1 cellular context compared by ENCODE assay signal in the genomic region with DNA sequence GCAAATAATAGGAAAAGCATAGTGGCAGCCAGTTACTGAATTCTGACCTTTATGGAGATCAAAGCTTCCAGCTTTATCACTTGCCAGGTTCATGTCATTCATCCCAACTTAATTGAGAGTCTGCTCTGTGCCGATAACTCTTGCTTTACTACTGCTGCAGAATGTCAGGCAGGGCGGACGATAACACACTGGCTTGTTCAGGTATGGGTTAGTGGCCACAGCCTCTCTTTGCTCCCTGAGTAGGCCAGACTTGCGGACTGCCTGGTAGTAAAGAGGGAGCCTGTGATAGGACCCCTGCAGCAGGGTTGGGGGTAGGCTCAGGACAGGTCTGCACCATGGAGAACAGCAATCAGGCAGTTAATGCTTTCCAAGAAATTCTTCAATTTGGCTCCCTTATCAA.
TF ChIP-seq lines count a peak whose summit lies in the region.

No MANE protein-coding gene starts in this region.

TF ChIP-seq in K562, 482 proteins besides CTCF, POLR2A, EP300 and RAD21 (continued from another document and continues in another):
- no peak for TF ChIP-seq CREB5 (CRISPR knock-in tag; IDR thresholded peaks at IDR 0.05)
- TF ChIP-seq BACH1 (tag; IDR thresholded peaks at IDR 0.05): no peak
- TF ChIP-seq, protein P1, sequence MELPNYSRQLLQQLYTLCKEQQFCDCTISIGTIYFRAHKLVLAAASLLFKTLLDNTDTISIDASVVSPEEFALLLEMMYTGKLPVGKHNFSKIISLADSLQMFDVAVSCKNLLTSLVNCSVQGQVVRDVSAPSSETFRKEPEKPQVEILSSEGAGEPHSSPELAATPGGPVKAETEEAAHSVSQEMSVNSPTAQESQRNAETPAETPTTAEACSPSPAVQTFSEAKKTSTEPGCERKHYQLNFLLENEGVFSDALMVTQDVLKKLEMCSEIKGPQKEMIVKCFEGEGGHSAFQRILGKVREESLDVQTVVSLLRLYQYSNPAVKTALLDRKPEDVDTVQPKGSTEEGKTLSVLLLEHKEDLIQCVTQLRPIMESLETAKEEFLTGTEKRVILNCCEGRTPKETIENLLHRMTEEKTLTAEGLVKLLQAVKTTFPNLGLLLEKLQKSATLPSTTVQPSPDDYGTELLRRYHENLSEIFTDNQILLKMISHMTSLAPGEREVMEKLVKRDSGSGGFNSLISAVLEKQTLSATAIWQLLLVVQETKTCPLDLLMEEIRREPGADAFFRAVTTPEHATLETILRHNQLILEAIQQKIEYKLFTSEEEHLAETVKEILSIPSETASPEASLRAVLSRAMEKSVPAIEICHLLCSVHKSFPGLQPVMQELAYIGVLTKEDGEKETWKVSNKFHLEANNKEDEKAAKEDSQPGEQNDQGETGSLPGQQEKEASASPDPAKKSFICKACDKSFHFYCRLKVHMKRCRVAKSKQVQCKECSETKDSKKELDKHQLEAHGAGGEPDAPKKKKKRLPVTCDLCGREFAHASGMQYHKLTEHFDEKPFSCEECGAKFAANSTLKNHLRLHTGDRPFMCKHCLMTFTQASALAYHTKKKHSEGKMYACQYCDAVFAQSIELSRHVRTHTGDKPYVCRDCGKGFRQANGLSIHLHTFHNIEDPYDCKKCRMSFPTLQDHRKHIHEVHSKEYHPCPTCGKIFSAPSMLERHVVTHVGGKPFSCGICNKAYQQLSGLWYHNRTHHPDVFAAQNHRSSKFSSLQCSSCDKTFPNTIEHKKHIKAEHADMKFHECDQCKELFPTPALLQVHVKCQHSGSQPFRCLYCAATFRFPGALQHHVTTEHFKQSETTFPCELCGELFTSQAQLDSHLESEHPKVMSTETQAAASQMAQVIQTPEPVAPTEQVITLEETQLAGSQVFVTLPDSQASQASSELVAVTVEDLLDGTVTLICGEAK (IDR thresholded peaks at IDR 0.05): no peak
- TF ChIP-seq, protein P1 (CRISPR knock-in tag; IDR thresholded peaks at IDR 0.05): no peak
- no peak for TF ChIP-seq FOXK1 (CRISPR knock-in tag; IDR thresholded peaks at IDR 0.05; ENCODE audit: borderline replicate concordance)
- TF ChIP-seq, protein P2, sequence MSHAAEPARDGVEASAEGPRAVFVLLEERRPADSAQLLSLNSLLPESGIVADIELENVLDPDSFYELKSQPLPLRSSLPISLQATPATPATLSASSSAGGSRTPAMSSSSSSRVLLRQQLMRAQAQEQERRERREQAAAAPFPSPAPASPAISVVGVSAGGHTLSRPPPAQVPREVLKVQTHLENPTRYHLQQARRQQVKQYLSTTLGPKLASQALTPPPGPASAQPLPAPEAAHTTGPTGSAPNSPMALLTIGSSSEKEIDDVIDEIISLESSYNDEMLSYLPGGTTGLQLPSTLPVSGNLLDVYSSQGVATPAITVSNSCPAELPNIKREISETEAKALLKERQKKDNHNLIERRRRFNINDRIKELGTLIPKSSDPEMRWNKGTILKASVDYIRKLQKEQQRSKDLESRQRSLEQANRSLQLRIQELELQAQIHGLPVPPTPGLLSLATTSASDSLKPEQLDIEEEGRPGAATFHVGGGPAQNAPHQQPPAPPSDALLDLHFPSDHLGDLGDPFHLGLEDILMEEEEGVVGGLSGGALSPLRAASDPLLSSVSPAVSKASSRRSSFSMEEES (CRISPR knock-in tag; IDR thresholded peaks at IDR 0.05): no peak
- TF ChIP-seq LARP7 (IDR thresholded peaks at IDR 0.05): no peak
- no peak for TF ChIP-seq C11orf30 (IDR thresholded peaks at IDR 0.05; ENCODE audit: low read depth)
- TF ChIP-seq NELFE (IDR thresholded peaks at IDR 0.05; ENCODE audit: insufficient read depth, insufficient read length): no peak
- no peak for TF ChIP-seq SETDB1 (IDR thresholded peaks at IDR 0.05; ENCODE audit: low read length)
- TF ChIP-seq NR2C2 (CRISPR knock-in tag; IDR thresholded peaks at IDR 0.05): no peak
- no peak for TF ChIP-seq NR2C2 (tag; IDR thresholded peaks at IDR 0.05)
- no peak for TF ChIP-seq ZNF282 (CRISPR knock-in tag; IDR thresholded peaks at IDR 0.05)
- no peak for TF ChIP-seq GMEB1 (CRISPR knock-in tag; IDR thresholded peaks at IDR 0.05)
- TF ChIP-seq FOSL1 (tag; conservative IDR thresholded peaks at IDR 0.05): peak; percentile 58
- TF ChIP-seq IRF2 (CRISPR knock-in tag; IDR thresholded peaks at IDR 0.05): no peak
- TF ChIP-seq BHLHE40 (IDR thresholded peaks at IDR 0.05; ENCODE audit: low read length): peak; percentile 68
- peak; percentile 81 for TF ChIP-seq ZNF589 (CRISPR knock-in tag; IDR thresholded peaks at IDR 0.05; ENCODE audit: low read depth)
- no peak for TF ChIP-seq KDM5B (IDR thresholded peaks at IDR 0.05; ENCODE audit: insufficient replicate concordance, low read depth, low read length)
- TF ChIP-seq RBM39 (optimal IDR thresholded peaks at IDR 0.05; ENCODE audit: low read depth, low read length): no peak
- TF ChIP-seq ZNF57 (CRISPR knock-in tag; IDR thresholded peaks at IDR 0.05): no peak
- TF ChIP-seq ZNF695 (CRISPR knock-in tag; IDR thresholded peaks at IDR 0.05): no peak
- TF ChIP-seq ZNF77 (CRISPR knock-in tag; IDR thresholded peaks at IDR 0.05): no peak
- TF ChIP-seq SNRNP70 (optimal IDR thresholded peaks at IDR 0.05; ENCODE audit: low read depth, low read length): no peak
- TF ChIP-seq RBM15 (IDR thresholded peaks at IDR 0.05; ENCODE audit: insufficient read depth, low read length): no peak
- TF ChIP-seq FIP1L1 (IDR thresholded peaks at IDR 0.05; ENCODE audit: low read depth, low read length, poor library complexity, severe bottlenecking): no peak
- no peak for TF ChIP-seq ZNF224 (CRISPR knock-in tag; IDR thresholded peaks at IDR 0.05)
- no peak for TF ChIP-seq ZNF239 (CRISPR knock-in tag; IDR thresholded peaks at IDR 0.05)
- no peak for TF ChIP-seq POLR2G (IDR thresholded peaks at IDR 0.05; ENCODE audit: low read depth, low read length)
- TF ChIP-seq, protein P3, sequence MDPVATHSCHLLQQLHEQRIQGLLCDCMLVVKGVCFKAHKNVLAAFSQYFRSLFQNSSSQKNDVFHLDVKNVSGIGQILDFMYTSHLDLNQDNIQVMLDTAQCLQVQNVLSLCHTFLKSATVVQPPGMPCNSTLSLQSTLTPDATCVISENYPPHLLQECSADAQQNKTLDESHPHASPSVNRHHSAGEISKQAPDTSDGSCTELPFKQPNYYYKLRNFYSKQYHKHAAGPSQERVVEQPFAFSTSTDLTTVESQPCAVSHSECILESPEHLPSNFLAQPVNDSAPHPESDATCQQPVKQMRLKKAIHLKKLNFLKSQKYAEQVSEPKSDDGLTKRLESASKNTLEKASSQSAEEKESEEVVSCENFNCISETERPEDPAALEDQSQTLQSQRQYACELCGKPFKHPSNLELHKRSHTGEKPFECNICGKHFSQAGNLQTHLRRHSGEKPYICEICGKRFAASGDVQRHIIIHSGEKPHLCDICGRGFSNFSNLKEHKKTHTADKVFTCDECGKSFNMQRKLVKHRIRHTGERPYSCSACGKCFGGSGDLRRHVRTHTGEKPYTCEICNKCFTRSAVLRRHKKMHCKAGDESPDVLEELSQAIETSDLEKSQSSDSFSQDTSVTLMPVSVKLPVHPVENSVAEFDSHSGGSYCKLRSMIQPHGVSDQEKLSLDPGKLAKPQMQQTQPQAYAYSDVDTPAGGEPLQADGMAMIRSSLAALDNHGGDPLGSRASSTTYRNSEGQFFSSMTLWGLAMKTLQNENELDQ (CRISPR knock-in tag; IDR thresholded peaks at IDR 0.05; ENCODE audit: borderline replicate concordance): no peak
- TF ChIP-seq RBFOX2 (IDR thresholded peaks at IDR 0.05; ENCODE audit: low read depth, low read length): no peak
- no peak for TF ChIP-seq GTF2E2 (tag; IDR thresholded peaks at IDR 0.05)
- TF ChIP-seq RFX7 (CRISPR knock-in tag; IDR thresholded peaks at IDR 0.05): no peak
- peak; percentile 97 for TF ChIP-seq CCNT2 (IDR thresholded peaks at IDR 0.05; ENCODE audit: borderline replicate concordance, extremely low read depth, insufficient read length, low read depth, low read length)
- TF ChIP-seq BDP1 (IDR thresholded peaks at IDR 0.05; ENCODE audit: insufficient read depth, insufficient read length): no peak
- TF ChIP-seq ZNF3 (CRISPR knock-in tag; IDR thresholded peaks at IDR 0.05): no peak
- TF ChIP-seq HOXB6 (CRISPR knock-in tag; IDR thresholded peaks at IDR 0.05; ENCODE audit: borderline replicate concordance): no peak
- TF ChIP-seq, protein P4, sequence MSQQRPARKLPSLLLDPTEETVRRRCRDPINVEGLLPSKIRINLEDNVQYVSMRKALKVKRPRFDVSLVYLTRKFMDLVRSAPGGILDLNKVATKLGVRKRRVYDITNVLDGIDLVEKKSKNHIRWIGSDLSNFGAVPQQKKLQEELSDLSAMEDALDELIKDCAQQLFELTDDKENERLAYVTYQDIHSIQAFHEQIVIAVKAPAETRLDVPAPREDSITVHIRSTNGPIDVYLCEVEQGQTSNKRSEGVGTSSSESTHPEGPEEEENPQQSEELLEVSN (IDR thresholded peaks at IDR 0.05; ENCODE audit: borderline replicate concordance in 1 of 2, extremely low read depth in 1 of 2, insufficient read depth in 1 of 2, insufficient read length in 1 of 2, low read depth in 1 of 2, low read length in 1 of 2, poor library complexity in 1 of 2, severe bottlenecking in 1 of 2): no peak
- TF ChIP-seq NR3C1 (CRISPR knock-in tag; IDR thresholded peaks at IDR 0.05): no peak
- TF ChIP-seq, protein P5, sequence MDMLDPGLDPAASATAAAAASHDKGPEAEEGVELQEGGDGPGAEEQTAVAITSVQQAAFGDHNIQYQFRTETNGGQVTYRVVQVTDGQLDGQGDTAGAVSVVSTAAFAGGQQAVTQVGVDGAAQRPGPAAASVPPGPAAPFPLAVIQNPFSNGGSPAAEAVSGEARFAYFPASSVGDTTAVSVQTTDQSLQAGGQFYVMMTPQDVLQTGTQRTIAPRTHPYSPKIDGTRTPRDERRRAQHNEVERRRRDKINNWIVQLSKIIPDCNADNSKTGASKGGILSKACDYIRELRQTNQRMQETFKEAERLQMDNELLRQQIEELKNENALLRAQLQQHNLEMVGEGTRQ (CRISPR knock-in tag; IDR thresholded peaks at IDR 0.05): no peak
- TF ChIP-seq ZFX (CRISPR knock-in tag; IDR thresholded peaks at IDR 0.05): no peak; the same call in 1 of the 2 replicates
- no peak for TF ChIP-seq ZNF717 (CRISPR knock-in tag; IDR thresholded peaks at IDR 0.05)
- TF ChIP-seq FOXK2 (conservative IDR thresholded peaks at IDR 0.05 in 1 of 2, IDR thresholded peaks at IDR 0.05 in 1 of 2; ENCODE audit: low read depth in 2 of 2): no peak; a peak in 1 of 4 replicates
